In the genomic region with DNA sequence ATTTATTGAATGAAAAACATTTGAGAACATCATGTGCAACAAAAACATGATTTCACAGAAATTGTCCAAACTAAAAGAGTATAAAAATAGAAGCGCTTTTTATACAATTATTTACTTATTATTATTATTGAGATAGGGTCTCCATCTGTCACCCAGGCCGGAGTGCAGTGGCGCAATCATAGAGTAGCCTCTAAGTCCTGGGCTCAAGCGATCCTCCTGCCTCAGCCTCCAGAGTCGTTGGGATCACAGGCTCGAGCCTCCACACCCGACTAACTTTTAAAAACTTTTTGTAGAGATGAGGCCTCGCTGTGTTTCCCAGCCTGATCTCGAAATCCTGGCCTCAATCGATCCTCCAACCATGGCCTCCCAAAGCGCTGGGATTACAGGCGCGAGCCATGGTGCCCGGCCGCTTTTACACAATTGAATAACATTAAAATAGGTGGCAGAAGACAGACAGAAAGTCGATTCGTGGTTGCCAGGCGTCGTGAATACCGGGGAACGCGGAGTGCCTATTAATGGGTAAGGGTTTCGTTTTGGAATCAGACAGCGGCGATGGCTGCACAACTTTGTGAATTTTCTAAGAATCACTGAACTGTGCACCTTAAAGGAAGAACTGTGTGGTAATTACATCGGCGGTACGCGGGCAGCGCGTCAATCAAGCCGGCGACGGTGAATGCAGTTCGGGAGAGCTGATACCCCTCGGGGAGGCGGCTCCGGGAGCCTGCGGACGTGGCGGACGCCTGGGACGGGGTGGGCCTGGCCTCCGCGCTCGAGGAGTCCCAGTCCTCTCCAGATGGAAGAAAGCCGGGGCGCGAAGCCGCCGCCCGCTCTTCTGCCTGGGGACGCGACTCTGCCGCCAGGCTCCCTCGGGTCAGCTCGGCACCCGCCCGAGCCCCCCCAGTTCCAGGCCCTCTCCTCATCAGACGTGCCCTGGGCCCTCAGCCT, we compare ENCODE assay signal across 8 cellular contexts. TPM values are rescaled to one million over a fixed set of nuclear protein-coding genes. Genes with fewer than 3 reads are reported as not detected.
DNase-seq lines count a peak whose midpoint lies in the region; ATAC-seq and TF ChIP-seq lines count a peak whose summit lies in the region.

No MANE protein-coding gene starts in this region.

- no peaks in the 10 kb centered on the region for H3K9me3 ChIP-seq in neural progenitor cell (ENCODE audit: low read depth)
- H3K9me3 ChIP-seq in tibial artery: no peaks in the 10 kb centered on the region

- peak overlapping the region; percentile 81 for H2AFZ ChIP-seq in neural progenitor cell (replicated peaks)

- ATAC-seq in GM18520 (IDR thresholded peaks at IDR 0.05; ENCODE audit: unreplicated experiment) (peak; percentile 11), HG03064 (IDR thresholded peaks at IDR 0.05; ENCODE audit: low read depth, unreplicated experiment) (peak; percentile 37)

- H3F3A ChIP-seq in neural progenitor cell (ENCODE audit: low read depth): peaks cover 13% of the 10 kb centered on the region

- H3K36me3 ChIP-seq in neural progenitor cell (no peaks in the 10 kb centered on the region), tibial artery (no peaks in the 10 kb centered on the region)

- peak overlapping the region; percentile 69 for H3K27ac Mint-ChIP-seq in neural progenitor cell

- peak overlapping the region; percentile 40 for H3K9ac ChIP-seq in neural progenitor cell

- POLR2A ChIA-PET in AG04449 (lab: Yijun Ruan, JAX): interaction anchor here (1.4 kb wide), 1 partner anchor 54 kb away, joined by 3 read pairs; no protein-coding TSS in a partner anchor

- no peak for TF ChIP-seq CTCF in AG04449 (IDR thresholded peaks at IDR 0.05; ENCODE audit: insufficient read depth, low read length, missing control alignments)
- TF ChIP-seq CTCF in neural progenitor cell (IDR thresholded peaks at IDR 0.05): no peak
- TF ChIP-seq CTCF in tibial artery (IDR thresholded peaks at IDR 0.05): no peak

- peaks cover 7% of the 10 kb centered on the region for H3K27me3 Mint-ChIP-seq in neural progenitor cell (ENCODE audit: insufficient read depth, low read depth)

- H3K27ac ChIP-seq in neural progenitor cell: no peak overlapping the region
- H3K27ac ChIP-seq in tibial artery: peak overlapping the region; percentile 91 to 92

- no peak for DNase-seq in AG04449 (ENCODE audit: low read depth, low spot score)
- peak; percentile 74 for DNase-seq in NCI-H69 (lab: John Stamatoyannopoulos, UW)
- peak; percentile 36 for DNase-seq in activated T-helper 1 cell treated with Interleukin-2 at 50 U/mL for 16 hours (ENCODE audit: low read depth)
- DNase-seq in fibroblast of peridontal ligament (ENCODE audit: extremely low read depth): peak; percentile 24
- DNase-seq in neural progenitor cell (ENCODE audit: low spot score): peak; percentile 76
- peak in 1 of 2 donors; percentile 31 for DNase-seq in tibial artery

- peak overlapping the region; percentile 80 for H3K4me3 ChIP-seq in AG04449 (ENCODE audit: low read depth, low read length)
- H3K4me3 ChIP-seq in neural progenitor cell: peak overlapping the region; percentile 79
- peak overlapping the region; percentile 83 to 84 for H3K4me3 ChIP-seq in tibial artery

- H3K4me3 Mint-ChIP-seq in neural progenitor cell: peak overlapping the region; percentile 97

- H3K27me3 ChIP-seq in neural progenitor cell (peaks cover 24% of the 10 kb centered on the region), tibial artery (no peaks in the 10 kb centered on the region)

- peak overlapping the region; percentile 89 for H3K4me2 ChIP-seq in neural progenitor cell

- peaks cover 28% of the 10 kb centered on the region for H3K4me1 Mint-ChIP-seq in neural progenitor cell

- peaks cover 2% of the 10 kb centered on the region for H3K36me3 Mint-ChIP-seq in neural progenitor cell

- intact Hi-C loops in tibial artery (cut with DNase I; ENCODE audit: low total_unique reads): loop anchor here (5.0 kb wide), 1 partner anchor 54 kb away; the partner anchor contains the start of gene RBCK1

- peaks cover 51% of the 10 kb centered on the region for H4K20me1 ChIP-seq in neural progenitor cell (ENCODE audit: low read depth)

- CTCF ChIA-PET in AG04449 (lab: Yijun Ruan, JAX): interaction anchor here (0.9 to 3.3 kb wide), 4 partner anchors 15 to 20 kb away, joined by 3 to 15 read pairs (median 3); no protein-coding TSS in a partner anchor

- no peaks in the 10 kb centered on the region for H3K9me3 Mint-ChIP-seq in neural progenitor cell

- H3K79me2 ChIP-seq in neural progenitor cell (ENCODE audit: low read depth): peaks cover 54% of the 10 kb centered on the region

- H3K4me1 ChIP-seq in neural progenitor cell (peaks cover 10% of the 10 kb centered on the region), tibial artery (peaks cover 0 to 39% (median 17%) of the 10 kb centered on the region in 4 donors)

RNA-seq across cellular contexts. Expression of gene TBC1D20, which starts 0.8 kb away (rescaled TPM):
- total RNA-seq in neural progenitor cell (ENCODE audit: low replicate concordance): 23.2 and 24.4 TPM in 2 replicates

RNA-seq across cellular contexts. Expression of gene RBCK1, which starts 53.4 kb away (rescaled TPM):
- 24.3 and 60.7 TPM in 2 replicates for total RNA-seq in neural progenitor cell (ENCODE audit: low replicate concordance)
